9 cellular contexts compared by ENCODE assay signal in the genomic region with DNA sequence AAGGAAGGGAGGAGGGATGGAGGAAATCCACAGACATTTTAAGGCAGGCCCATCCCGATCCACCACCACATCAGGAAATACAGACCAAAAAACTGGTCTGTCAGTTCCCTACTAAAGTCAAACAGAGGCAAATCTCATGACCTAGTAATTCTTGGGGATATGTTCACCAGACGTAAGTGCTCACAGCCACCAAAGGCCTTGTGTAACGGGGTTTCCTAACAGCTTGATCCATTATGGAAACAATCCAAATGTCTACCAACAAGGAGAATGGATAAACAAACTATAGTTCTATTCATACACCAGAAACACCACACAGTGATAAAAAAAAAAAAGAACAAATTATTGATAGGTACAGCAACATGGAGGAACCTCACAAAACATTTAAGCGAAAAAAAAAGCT.
"Had no signal": no experiment of that assay in that cellular context is flagged by ENCODE, and none has a peak within 500 bp of the region (broad histone marks: within the 10 kb centered on the region; RNA-seq: fewer than 3 reads in every experiment).

No MANE protein-coding gene starts in this region.

- H3K4me1 ChIP-seq: HAP-1 had no signal

- H3K27ac ChIP-seq: HL-60, KMS-11 had no signal

- H3K4me2 ChIP-seq: GM23338, KMS-11 had no signal

- H3K4me3 ChIP-seq: GM23338, HAP-1 had no signal

- H3K9me3 ChIP-seq: HAP-1 had no signal

- H3K9ac ChIP-seq: KMS-11 had no signal

- FAIRE-seq: HepG2 had no signal

- DNase-seq: H7, HFFc6, KBM-7 had no signal

- ATAC-seq: GM23338, HCT116, HepG2 had no signal

- H2AFZ ChIP-seq: GM23338 had no signal
